1 cellular context compared by ENCODE assay signal in genomic region chr3:120683671-120684301, GRCh38.
TF ChIP-seq lines count a peak whose summit lies in the region.

No MANE protein-coding gene starts in this region.

TF ChIP-seq in GM23338, 12 proteins besides CTCF, POLR2A, EP300 and RAD21 (continued from another document):
- TF ChIP-seq, protein P1, sequence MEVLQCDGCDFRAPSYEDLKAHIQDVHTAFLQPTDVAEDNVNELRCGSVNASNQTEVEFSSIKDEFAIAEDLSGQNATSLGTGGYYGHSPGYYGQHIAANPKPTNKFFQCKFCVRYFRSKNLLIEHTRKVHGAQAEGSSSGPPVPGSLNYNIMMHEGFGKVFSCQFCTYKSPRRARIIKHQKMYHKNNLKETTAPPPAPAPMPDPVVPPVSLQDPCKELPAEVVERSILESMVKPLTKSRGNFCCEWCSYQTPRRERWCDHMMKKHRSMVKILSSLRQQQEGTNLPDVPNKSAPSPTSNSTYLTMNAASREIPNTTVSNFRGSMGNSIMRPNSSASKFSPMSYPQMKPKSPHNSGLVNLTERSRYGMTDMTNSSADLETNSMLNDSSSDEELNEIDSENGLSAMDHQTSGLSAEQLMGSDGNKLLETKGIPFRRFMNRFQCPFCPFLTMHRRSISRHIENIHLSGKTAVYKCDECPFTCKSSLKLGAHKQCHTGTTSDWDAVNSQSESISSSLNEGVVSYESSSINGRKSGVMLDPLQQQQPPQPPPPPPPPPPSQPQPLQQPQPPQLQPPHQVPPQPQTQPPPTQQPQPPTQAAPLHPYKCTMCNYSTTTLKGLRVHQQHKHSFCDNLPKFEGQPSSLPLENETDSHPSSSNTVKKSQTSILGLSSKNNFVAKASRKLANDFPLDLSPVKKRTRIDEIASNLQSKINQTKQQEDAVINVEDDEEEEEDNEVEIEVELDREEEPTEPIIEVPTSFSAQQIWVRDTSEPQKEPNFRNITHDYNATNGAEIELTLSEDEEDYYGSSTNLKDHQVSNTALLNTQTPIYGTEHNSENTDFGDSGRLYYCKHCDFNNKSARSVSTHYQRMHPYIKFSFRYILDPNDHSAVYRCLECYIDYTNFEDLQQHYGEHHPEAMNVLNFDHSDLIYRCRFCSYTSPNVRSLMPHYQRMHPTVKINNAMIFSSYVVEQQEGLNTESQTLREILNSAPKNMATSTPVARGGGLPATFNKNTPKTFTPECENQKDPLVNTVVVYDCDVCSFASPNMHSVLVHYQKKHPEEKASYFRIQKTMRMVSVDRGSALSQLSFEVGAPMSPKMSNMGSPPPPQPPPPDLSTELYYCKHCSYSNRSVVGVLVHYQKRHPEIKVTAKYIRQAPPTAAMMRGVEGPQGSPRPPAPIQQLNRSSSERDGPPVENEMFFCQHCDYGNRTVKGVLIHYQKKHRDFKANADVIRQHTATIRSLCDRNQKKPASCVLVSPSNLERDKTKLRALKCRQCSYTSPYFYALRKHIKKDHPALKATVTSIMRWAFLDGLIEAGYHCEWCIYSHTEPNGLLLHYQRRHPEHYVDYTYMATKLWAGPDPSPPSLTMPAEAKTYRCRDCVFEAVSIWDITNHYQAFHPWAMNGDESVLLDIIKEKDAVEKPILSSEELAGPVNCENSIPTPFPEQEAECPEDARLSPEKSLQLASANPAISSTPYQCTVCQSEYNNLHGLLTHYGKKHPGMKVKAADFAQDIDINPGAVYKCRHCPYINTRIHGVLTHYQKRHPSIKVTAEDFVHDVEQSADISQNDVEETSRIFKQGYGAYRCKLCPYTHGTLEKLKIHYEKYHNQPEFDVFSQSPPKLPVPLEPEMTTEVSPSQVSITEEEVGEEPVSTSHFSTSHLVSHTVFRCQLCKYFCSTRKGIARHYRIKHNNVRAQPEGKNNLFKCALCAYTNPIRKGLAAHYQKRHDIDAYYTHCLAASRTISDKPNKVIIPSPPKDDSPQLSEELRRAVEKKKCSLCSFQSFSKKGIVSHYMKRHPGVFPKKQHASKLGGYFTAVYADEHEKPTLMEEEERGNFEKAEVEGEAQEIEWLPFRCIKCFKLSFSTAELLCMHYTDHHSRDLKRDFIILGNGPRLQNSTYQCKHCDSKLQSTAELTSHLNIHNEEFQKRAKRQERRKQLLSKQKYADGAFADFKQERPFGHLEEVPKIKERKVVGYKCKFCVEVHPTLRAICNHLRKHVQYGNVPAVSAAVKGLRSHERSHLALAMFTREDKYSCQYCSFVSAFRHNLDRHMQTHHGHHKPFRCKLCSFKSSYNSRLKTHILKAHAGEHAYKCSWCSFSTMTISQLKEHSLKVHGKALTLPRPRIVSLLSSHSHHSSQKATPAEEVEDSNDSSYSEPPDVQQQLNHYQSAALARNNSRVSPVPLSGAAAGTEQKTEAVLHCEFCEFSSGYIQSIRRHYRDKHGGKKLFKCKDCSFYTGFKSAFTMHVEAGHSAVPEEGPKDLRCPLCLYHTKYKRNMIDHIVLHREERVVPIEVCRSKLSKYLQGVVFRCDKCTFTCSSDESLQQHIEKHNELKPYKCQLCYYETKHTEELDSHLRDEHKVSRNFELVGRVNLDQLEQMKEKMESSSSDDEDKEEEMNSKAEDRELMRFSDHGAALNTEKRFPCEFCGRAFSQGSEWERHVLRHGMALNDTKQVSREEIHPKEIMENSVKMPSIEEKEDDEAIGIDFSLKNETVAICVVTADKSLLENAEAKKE (CRISPR knock-in tag; IDR thresholded peaks at IDR 0.05): no peak
- TF ChIP-seq POLR2AphosphoS5 (IDR thresholded peaks at IDR 0.05; ENCODE audit: low read depth) (no peak), ZNF331 (CRISPR knock-in tag; IDR thresholded peaks at IDR 0.05; ENCODE audit: low read depth) (no peak), NANOG (IDR thresholded peaks at IDR 0.05; ENCODE audit: borderline replicate concordance) (no peak), JUNB (IDR thresholded peaks at IDR 0.05; ENCODE audit: unreplicated experiment) (no peak), EZH2 (IDR thresholded peaks at IDR 0.05; ENCODE audit: low read depth, unreplicated experiment) (no peak), ZNF114 (CRISPR knock-in tag; IDR thresholded peaks at IDR 0.05) (no peak), CREB1 (CRISPR knock-in tag; IDR thresholded peaks at IDR 0.05; ENCODE audit: low read depth) (no peak), EZH2phosphoT487 (IDR thresholded peaks at IDR 0.05; ENCODE audit: unreplicated experiment) (no peak)
TF ChIP-seq in GM23338: peak in this region for 0.
